ENCODE assay signal across 8 cellular contexts in genomic region chr18:658947-659533, GRCh38. TPM values are rescaled to one million over a fixed set of nuclear protein-coding genes. Genes with fewer than 3 reads are reported as not detected.
DNase-seq lines count a peak whose midpoint lies in the region; ATAC-seq, FAIRE-seq and TF ChIP-seq lines count a peak whose summit lies in the region.

No MANE protein-coding gene starts in this region.

- POLR2A ChIA-PET in A549 (lab: Yijun Ruan, JAX) = interaction anchor here (0.8 to 0.9 kb wide), 2 partner anchors 9 to 49 kb away, joined by 3 read pairs; no protein-coding TSS in a partner anchor
- POLR2A ChIA-PET in activated naive CD8-positive, alpha-beta T cell treated with anti-CD3 and anti-CD28 coated beads, Interleukin-2, amount 10 ng/mL, durations not matched to agents 7 days and 5 days (lab: Charles Lee) = interaction anchor here (0.8 to 4.0 kb wide), 12 partner anchors 9 to 501 kb away, joined by 3 to 39 read pairs (median 6); partner anchors contain the start of genes ENOSF1, THOC1, USP14 and YES1

- peaks cover 41% of the 10 kb centered on the region for H3K36me3 ChIP-seq in HAP-1 (replicated peaks)

- peaks cover 45% of the 10 kb centered on the region for H3K36me3 Mint-ChIP-seq in activated naive CD8-positive, alpha-beta T cell treated with anti-CD3 and anti-CD28 coated beads, Interleukin-2, amount 10 ng/mL, durations not matched to agents 7 days and 5 days
- H3K36me3 Mint-ChIP-seq in memory B cell = peaks cover 2% of the 10 kb centered on the region

- H3K4me1 ChIP-seq in A549 = no peaks in the 10 kb centered on the region
- peaks cover 11% of the 10 kb centered on the region for H3K4me1 ChIP-seq in HAP-1

- H3K27ac ChIP-seq in A549 = peak overlapping the region; percentile 86 to 100

- no peak for TF ChIP-seq EP300 in A549 (IDR thresholded peaks at IDR 0.05)

- ATAC-seq in A549 (no peak), memory B cell (ENCODE audit: low read depth) (no peak), HG02571 (IDR thresholded peaks at IDR 0.05; ENCODE audit: unreplicated experiment) (no peak), HG02588 (IDR thresholded peaks at IDR 0.05; ENCODE audit: unreplicated experiment) (no peak)
- no peak for ATAC-seq in activated naive CD8-positive, alpha-beta T cell treated with anti-CD3 and anti-CD28 coated beads, Interleukin-2, amount 10 ng/mL, durations not matched to agents 7 days and 5 days (ENCODE audit: low read depth)

- WGBS in A549 (ENCODE audit: missing lambda C conversion rate) = 79% methylated on average over 6 of the region's 10 CpGs

- H3K9me3 ChIP-seq in A549 (no peaks in the 10 kb centered on the region), HAP-1 (peaks cover 8% of the 10 kb centered on the region; the same call in 1 of the 2 replicates)

- H3K4me1 Mint-ChIP-seq in activated naive CD8-positive, alpha-beta T cell treated with anti-CD3 and anti-CD28 coated beads, Interleukin-2, amount 10 ng/mL, durations not matched to agents 7 days and 5 days = peaks cover 36% of the 10 kb centered on the region
- H3K4me1 Mint-ChIP-seq in memory B cell = no peaks in the 10 kb centered on the region

- H3K9me3 Mint-ChIP-seq in activated naive CD8-positive, alpha-beta T cell treated with anti-CD3 and anti-CD28 coated beads, Interleukin-2, amount 10 ng/mL, durations not matched to agents 7 days and 5 days = peaks cover 8% of the 10 kb centered on the region
- peaks cover 2% of the 10 kb centered on the region for H3K9me3 Mint-ChIP-seq in memory B cell

- no peak for TF ChIP-seq CTCF in A549 (IDR thresholded peaks at IDR 0.05)

- peak overlapping the region; percentile 88 for H3K4me2 ChIP-seq in A549

- H3K4me3 ChIP-seq in A549 (peak overlapping the region; percentile 73), HAP-1 (peak overlapping the region; percentile 95)

- CTCF ChIA-PET in A549 (lab: Yijun Ruan, JAX) = interaction anchor here (1.6 kb wide), 1 partner anchor 12 kb away, joined by 3 read pairs; no protein-coding TSS in a partner anchor

- peak overlapping the region; percentile 96 for H3K4me3 Mint-ChIP-seq in activated naive CD8-positive, alpha-beta T cell treated with anti-CD3 and anti-CD28 coated beads, Interleukin-2, amount 10 ng/mL, durations not matched to agents 7 days and 5 days
- peak overlapping the region; percentile 70 for H3K4me3 Mint-ChIP-seq in memory B cell

- no peak for FAIRE-seq in A549 (lab: Jason Lieb, UNC)

- H3K27ac Mint-ChIP-seq in activated naive CD8-positive, alpha-beta T cell treated with anti-CD3 and anti-CD28 coated beads, Interleukin-2, amount 10 ng/mL, durations not matched to agents 7 days and 5 days = peak overlapping the region; percentile 92
- H3K27ac Mint-ChIP-seq in memory B cell = no peak overlapping the region

- TF ChIP-seq RAD21 in A549 (conservative IDR thresholded peaks at IDR 0.05 in 1 of 2, IDR thresholded peaks at IDR 0.05 in 1 of 2) = no peak

- H3K27me3 Mint-ChIP-seq in activated naive CD8-positive, alpha-beta T cell treated with anti-CD3 and anti-CD28 coated beads, Interleukin-2, amount 10 ng/mL, durations not matched to agents 7 days and 5 days = no peaks in the 10 kb centered on the region
- H3K27me3 Mint-ChIP-seq in memory B cell = peaks cover 9% of the 10 kb centered on the region

- no peaks in the 10 kb centered on the region for H3K27me3 ChIP-seq in HAP-1 (ENCODE audit: low read depth)

- TF ChIP-seq POLR2A in A549 (IDR thresholded peaks at IDR 0.05; ENCODE audit: low read length) = no peak

- in situ Hi-C loops in HAP-1 (cut with MboI; ENCODE audit: low sequenced_read_pairs) (no loop called here), KBM-7 (cut with MboI; ENCODE audit: low pct_unique_long_range_greater_than_20kb, low sequenced_read_pairs) (no loop called here)

- no peak for DNase-seq in A549 (ENCODE audit: low read depth in 1 of 2, low spot score in 1 of 2)
- no peak for DNase-seq in HAP-1 (ENCODE audit: low spot score in 2 of 2)
- DNase-seq in activated naive CD8-positive, alpha-beta T cell treated with anti-CD3 and anti-CD28 coated beads, Interleukin-2, amount 10 ng/mL, durations not matched to agents 7 days and 5 days = no peak
- DNase-seq in memory B cell (ENCODE audit: low spot score in 2 of 2) = no peak
- DNase-seq in KBM-7 = no peak
- no peak for DNase-seq in GOT3 (lab: John Stamatoyannopoulos, UW)

TF ChIP-seq in A549, 52 proteins besides CTCF, POLR2A, EP300 and RAD21:
- TF ChIP-seq USF2 (IDR thresholded peaks at IDR 0.05) (no peak), SREBF2 (IDR thresholded peaks at IDR 0.05) (no peak), MAFK (IDR thresholded peaks at IDR 0.05; ENCODE audit: partially characterized antibody) (peak; percentile 93), REST (IDR thresholded peaks at IDR 0.05) (no peak), HOXA7 (CRISPR knock-in tag; IDR thresholded peaks at IDR 0.05) (no peak)

RNA-seq across cellular contexts. Expression of gene TYMS, which starts 1.6 kb away (rescaled TPM):
- polyA plus RNA-seq in A549 (2011; rRNA removed) (118 and 133 TPM in 2 replicates), A549 (2017; fragmentation: RNase III; extraction: RNeasy Plus Mini Kit Qiagen cat#74134 plus additional on column Dnase treatment) (169 to 184 TPM (median 173 TPM) in 3 replicates)
- 224 and 225 TPM in 2 replicates for polyA plus RNA-seq in A549 (2012; cell fraction: cytosol; rRNA removed)
- 88.2 and 107 TPM in 2 replicates for polyA plus RNA-seq in A549 (2012; cell fraction: nucleus; rRNA removed)
- 155 and 156 TPM in 2 replicates for polyA minus RNA-seq in A549 (2011; rRNA and poly(A)+ RNA removed)
- 100 to 1,000 TPM; 306 to 322 TPM for total RNA-seq in activated naive CD8-positive, alpha-beta T cell treated with anti-CD3 and anti-CD28 coated beads, Interleukin-2, amount 10 ng/mL, durations not matched to agents 7 days and 5 days

RNA-seq across cellular contexts. Expression of gene ENOSF1, which starts 53.4 kb away (rescaled TPM):
- polyA plus RNA-seq in A549 (2011; rRNA removed) (27.3 and 34.0 TPM in 2 replicates), A549 (2017; fragmentation: RNase III; extraction: RNeasy Plus Mini Kit Qiagen cat#74134 plus additional on column Dnase treatment) (29.9 to 32.5 TPM (median 30.0 TPM) in 3 replicates)
- 25.8 and 27.5 TPM in 2 replicates for polyA plus RNA-seq in A549 (2012; cell fraction: cytosol; rRNA removed)
- 72.8 and 101 TPM in 2 replicates for polyA plus RNA-seq in A549 (2012; cell fraction: nucleus; rRNA removed)
- 48.0 and 49.4 TPM in 2 replicates for polyA minus RNA-seq in A549 (2011; rRNA and poly(A)+ RNA removed)
- 10 to 100 TPM; 76.0 to 79.5 TPM for total RNA-seq in activated naive CD8-positive, alpha-beta T cell treated with anti-CD3 and anti-CD28 coated beads, Interleukin-2, amount 10 ng/mL, durations not matched to agents 7 days and 5 days
